Comparison of ENCODE assay signal across 1 cellular context in genomic region chr2:71603311-71603794, GRCh38.
TF ChIP-seq lines count a peak whose summit lies in the region.

No MANE protein-coding gene starts in this region.

TF ChIP-seq in SK-N-SH treated with all-trans-retinoic acid at 6 μM for 48 hours, 23 proteins besides CTCF, POLR2A, EP300 and RAD21 (continued from another document):
- TF ChIP-seq CSRNP3 (CRISPR knock-in tag; IDR thresholded peaks at IDR 0.05) (no peak), BACH2 (CRISPR knock-in tag; IDR thresholded peaks at IDR 0.05; ENCODE audit: borderline replicate concordance) (no peak), ARNTL (CRISPR knock-in tag; IDR thresholded peaks at IDR 0.05; ENCODE audit: borderline replicate concordance, low read depth) (no peak), TCF4 (CRISPR knock-in tag; IDR thresholded peaks at IDR 0.05; ENCODE audit: borderline replicate concordance) (no peak)
TF ChIP-seq in SK-N-SH treated with all-trans-retinoic acid at 6 μM for 48 hours: peak in this region for 0.
